In genomic region chr16:29925173-29925804, GRCh38 we compare ENCODE assay signal across 8 cellular contexts. TPM values are rescaled to one million over a fixed set of nuclear protein-coding genes. Genes with fewer than 3 reads are reported as not detected.
DNase-seq lines count a peak whose midpoint lies in the region; ATAC-seq, FAIRE-seq and TF ChIP-seq lines count a peak whose summit lies in the region.

No MANE protein-coding gene starts in this region.

- peak overlapping the region; percentile 96 to 97 for H3K27ac Mint-ChIP-seq in activated naive CD4-positive, alpha-beta T cell treated with anti-CD3 and anti-CD28 coated beads, Interleukin-2, amount 50 U/mL, for 72 hours
- peak overlapping the region; percentile 93 to 95 for H3K27ac Mint-ChIP-seq in stimulated activated naive CD8-positive, alpha-beta T cell treated with anti-CD3 and anti-CD28 coated beads, Interleukin-15, amount 100 ng/mL, for 72 hours

- H3K4me3 Mint-ChIP-seq in stimulated activated naive CD8-positive, alpha-beta T cell treated with anti-CD3 and anti-CD28 coated beads, Interleukin-15, amount 100 ng/mL, for 72 hours, result peak overlapping the region; percentile 93 to 95

- no peak for FAIRE-seq in keratinocyte (lab: Jason Lieb, UNC)

- H3K9me3 Mint-ChIP-seq in activated naive CD4-positive, alpha-beta T cell treated with anti-CD3 and anti-CD28 coated beads, Interleukin-2, amount 50 U/mL, for 72 hours, result no peaks in the 10 kb centered on the region
- H3K9me3 Mint-ChIP-seq in stimulated activated naive CD8-positive, alpha-beta T cell treated with anti-CD3 and anti-CD28 coated beads, Interleukin-15, amount 100 ng/mL, for 72 hours, result no peaks in the 10 kb centered on the region

- no peak for DNase-seq in left ventricle myocardium inferior
- DNase-seq in Right ventricle myocardium superior, result no peak
- DNase-seq in activated naive CD4-positive, alpha-beta T cell treated with anti-CD3 and anti-CD28 coated beads, Interleukin-2, amount 50 U/mL, for 72 hours (ENCODE audit: low spot score in 2 of 2), result no peak
- DNase-seq in keratinocyte (ENCODE audit: low read depth, low spot score), result no peak
- no peak for DNase-seq in stimulated activated naive CD8-positive, alpha-beta T cell treated with anti-CD3 and anti-CD28 coated beads, Interleukin-15, amount 100 ng/mL, for 72 hours
- DNase-seq in NCI-H2029 (lab: John Stamatoyannopoulos, UW), result no peak
- no peak for DNase-seq in stimulated activated CD4-positive, alpha-beta T cell treated with anti-CD3 and anti-CD28 coated beads, Interleukin-12 subunit alpha, Interleukin-12 subunit beta, amount 100 ng/mL, for 4 hours

- peaks cover 14 to 23% of the 10 kb centered on the region in 2 donors for H3K36me3 Mint-ChIP-seq in activated naive CD4-positive, alpha-beta T cell treated with anti-CD3 and anti-CD28 coated beads, Interleukin-2, amount 50 U/mL, for 72 hours

- H2AFZ ChIP-seq in keratinocyte (ENCODE audit: control insufficient read depth, low read length), result peak overlapping the region; percentile 64

- H3K4me1 ChIP-seq in left ventricle myocardium inferior, result peaks cover 35% of the 10 kb centered on the region
- H3K4me1 ChIP-seq in keratinocyte (ENCODE audit: control insufficient read depth, extremely low read depth, insufficient read depth, low read length), result peaks cover 14% of the 10 kb centered on the region

- H3K27ac ChIP-seq in left ventricle myocardium inferior (replicated peaks) (peak overlapping the region; percentile 91), keratinocyte (ENCODE audit: control insufficient read depth, insufficient read depth, low read length) (peak overlapping the region; percentile 57)

- H3K9me1 ChIP-seq in keratinocyte (ENCODE audit: control insufficient read depth, extremely low read depth, insufficient read depth, low read length), result no peaks in the 10 kb centered on the region

- H3K27me3 Mint-ChIP-seq in stimulated activated naive CD8-positive, alpha-beta T cell treated with anti-CD3 and anti-CD28 coated beads, Interleukin-15, amount 100 ng/mL, for 72 hours, result no peaks in the 10 kb centered on the region

- peak overlapping the region; percentile 80 for H3K9ac ChIP-seq in keratinocyte (ENCODE audit: control insufficient read depth, extremely low read depth, insufficient read depth, low read length)

- H4K20me1 ChIP-seq in keratinocyte (ENCODE audit: control insufficient read depth, extremely low read depth, insufficient read depth, low read length), result peaks cover 4% of the 10 kb centered on the region

- intact Hi-C loops in left ventricle myocardium inferior (cut with micrococcal nuclease), result no loop called here
- intact Hi-C loops in Right ventricle myocardium superior (cut with DNase I), result loop anchor here (5.0 kb wide), 1 partner anchor 82 kb away; no protein-coding TSS in a partner anchor

- H3K27me3 ChIP-seq in left ventricle myocardium inferior (ENCODE audit: low read depth) (no peaks in the 10 kb centered on the region), keratinocyte (ENCODE audit: control insufficient read depth, extremely low read depth, insufficient read depth, low read length) (no peaks in the 10 kb centered on the region)

- H3K36me3 ChIP-seq in left ventricle myocardium inferior (peaks cover 22% of the 10 kb centered on the region), keratinocyte (ENCODE audit: control insufficient read depth in 2 of 2, extremely low read depth in 1 of 2, insufficient read depth in 2 of 2, low read length in 2 of 2) (peaks cover 8 to 10% of the 10 kb centered on the region in 2 experiments)

- no peak for TF ChIP-seq CTCF in left ventricle myocardium inferior (IDR thresholded peaks at IDR 0.05; ENCODE audit: borderline replicate concordance)
- TF ChIP-seq CTCF in keratinocyte (optimal IDR thresholded peaks at IDR 0.05 in 1 of 3, IDR thresholded peaks at IDR 0.05 in 1 of 3, conservative IDR thresholded peaks at IDR 0.05 in 1 of 3; ENCODE audit: extremely low read depth in 1 of 3, insufficient read depth in 2 of 3, low read length in 3 of 3), result no peak

- dilution Hi-C loops in keratinocyte (cut with MboI; ENCODE audit: extremely low pct_ligation_motif_present, low sequenced_read_pairs), result no loop called here

- peak overlapping the region; percentile 98 for H3K4me2 ChIP-seq in keratinocyte (ENCODE audit: control insufficient read depth, extremely low read depth, insufficient read depth, low read depth, low read length)

- ATAC-seq in Right ventricle myocardium superior (ENCODE audit: poor library complexity) (no peak), HG03354 (IDR thresholded peaks at IDR 0.05; ENCODE audit: poor library complexity, severe bottlenecking, unreplicated experiment) (no peak)
- no peak for ATAC-seq in activated naive CD4-positive, alpha-beta T cell treated with anti-CD3 and anti-CD28 coated beads, Interleukin-2, amount 50 U/mL, for 72 hours
- ATAC-seq in stimulated activated naive CD8-positive, alpha-beta T cell treated with anti-CD3 and anti-CD28 coated beads, Interleukin-15, amount 100 ng/mL, for 72 hours, result peak; percentile 5

- H3K4me1 Mint-ChIP-seq in stimulated activated naive CD8-positive, alpha-beta T cell treated with anti-CD3 and anti-CD28 coated beads, Interleukin-15, amount 100 ng/mL, for 72 hours, result peaks cover 66% of the 10 kb centered on the region

- peaks cover 23% of the 10 kb centered on the region for H3K79me2 ChIP-seq in keratinocyte (ENCODE audit: control insufficient read depth, insufficient read depth, low read length)

- no peaks in the 10 kb centered on the region for H3K9me3 ChIP-seq in left ventricle myocardium inferior (replicated peaks)
- no peaks in the 10 kb centered on the region for H3K9me3 ChIP-seq in keratinocyte (ENCODE audit: control insufficient read depth, low read depth, low read length)

- H3K4me3 ChIP-seq in left ventricle myocardium inferior, result peak overlapping the region; percentile 100
- peak overlapping the region; percentile 81 to 99 (median 86) for H3K4me3 ChIP-seq in keratinocyte (ENCODE audit: control insufficient read depth in 2 of 3, extremely low read depth in 1 of 3, insufficient read depth in 2 of 3, low read depth in 1 of 3, low read length in 3 of 3)

RNA-seq across cellular contexts. Expression of gene KCTD13, which starts 0.7 kb away (rescaled TPM):
- total RNA-seq in left ventricle myocardium inferior (9.2 TPM), Right ventricle myocardium superior (6.6 TPM)
- total RNA-seq in activated naive CD4-positive, alpha-beta T cell treated with anti-CD3 and anti-CD28 coated beads, Interleukin-2, amount 50 U/mL, for 72 hours, result 10 to 100 TPM; 37.1 to 55.5 TPM
- polyA plus RNA-seq in keratinocyte, result 8.2 to 12.1 TPM (median 9.2 TPM) in 3 replicates
- 4.7 TPM for polyA plus RNA-seq in keratinocyte (2011; ENCODE audit: low read depth)
- 6.6 and 11.0 TPM in 2 replicates for polyA plus RNA-seq in keratinocyte (2011; cell fraction: cytosol; rRNA removed)
- 40.0 and 45.6 TPM in 2 replicates for polyA plus RNA-seq in keratinocyte (2011; cell fraction: nucleus; rRNA removed)
- 6.7 and 15.8 TPM in 2 replicates for polyA plus RNA-seq in keratinocyte (2012; ENCODE audit: low replicate concordance)
- 10.2 to 12.8 TPM (median 10.7 TPM) in 3 replicates for polyA minus RNA-seq in keratinocyte
- polyA minus RNA-seq in keratinocyte (2011; cell fraction: cytosol; rRNA and poly(A)+ RNA removed), result 7.5 TPM
- 11.4 and 12.6 TPM in 2 replicates for polyA minus RNA-seq in keratinocyte (2011; cell fraction: nucleus; rRNA and poly(A)+ RNA removed)

RNA-seq across cellular contexts. Expression of gene ASPHD1, which starts 25.0 kb away (rescaled TPM):
- not detected for total RNA-seq in left ventricle myocardium inferior
- total RNA-seq in Right ventricle myocardium superior, result not detected
- total RNA-seq in activated naive CD4-positive, alpha-beta T cell treated with anti-CD3 and anti-CD28 coated beads, Interleukin-2, amount 50 U/mL, for 72 hours, result 1 to 10 TPM; 1.4 to 3.8 TPM
- 0.71 to 1.8 TPM (median 0.88 TPM) in 3 replicates for polyA plus RNA-seq in keratinocyte
- not detected for polyA plus RNA-seq in keratinocyte (2011; ENCODE audit: low read depth)
- 0.68 and 3.2 TPM in 2 replicates for polyA plus RNA-seq in keratinocyte (2011; cell fraction: cytosol; rRNA removed)
- 1.7 and 4.6 TPM in 2 replicates for polyA plus RNA-seq in keratinocyte (2011; cell fraction: nucleus; rRNA removed)
- 0.73 and 3.6 TPM in 2 replicates for polyA plus RNA-seq in keratinocyte (2012; ENCODE audit: low replicate concordance)
- 0.16 to 2.9 TPM (median 0.26 TPM) in 3 replicates for polyA minus RNA-seq in keratinocyte
- 3.6 TPM for polyA minus RNA-seq in keratinocyte (2011; cell fraction: cytosol; rRNA and poly(A)+ RNA removed)
- 0.95 and 1.6 TPM in 2 replicates for polyA minus RNA-seq in keratinocyte (2011; cell fraction: nucleus; rRNA and poly(A)+ RNA removed)

RNA-seq across cellular contexts. Expression of gene SEZ6L2, which starts 25.9 kb away (rescaled TPM):
- total RNA-seq in left ventricle myocardium inferior, result 0.38 TPM
- 0.70 TPM for total RNA-seq in Right ventricle myocardium superior
- total RNA-seq in activated naive CD4-positive, alpha-beta T cell treated with anti-CD3 and anti-CD28 coated beads, Interleukin-2, amount 50 U/mL, for 72 hours, result 1 to 10 TPM in 1 of 2 donors, under 1 TPM in 1; 0.35 to 1.3 TPM
- polyA plus RNA-seq in keratinocyte, result 0.68 to 2.5 TPM (median 1.5 TPM) in 3 replicates
- polyA plus RNA-seq in keratinocyte (2011; ENCODE audit: low read depth), result 2.1 TPM
- 0.77 and 1.6 TPM in 2 replicates for polyA plus RNA-seq in keratinocyte (2011; cell fraction: cytosol; rRNA removed)
- polyA plus RNA-seq in keratinocyte (2011; cell fraction: nucleus; rRNA removed), result 6.8 and 11.2 TPM in 2 replicates
- 4.4 and 6.1 TPM in 2 replicates for polyA plus RNA-seq in keratinocyte (2012; ENCODE audit: low replicate concordance)
- 0.96 to 3.1 TPM (median 1.5 TPM) in 3 replicates for polyA minus RNA-seq in keratinocyte
- polyA minus RNA-seq in keratinocyte (2011; cell fraction: cytosol; rRNA and poly(A)+ RNA removed), result 5.6 TPM
- 9.5 and 10.9 TPM in 2 replicates for polyA minus RNA-seq in keratinocyte (2011; cell fraction: nucleus; rRNA and poly(A)+ RNA removed)

RNA-seq across cellular contexts. Expression of gene TMEM219, which starts 36.6 kb away (rescaled TPM):
- total RNA-seq in left ventricle myocardium inferior, result 63.2 TPM
- 70.6 TPM for total RNA-seq in Right ventricle myocardium superior
- 10 to 100 TPM; 52.5 to 63.8 TPM for total RNA-seq in activated naive CD4-positive, alpha-beta T cell treated with anti-CD3 and anti-CD28 coated beads, Interleukin-2, amount 50 U/mL, for 72 hours
- 48.5 to 77.2 TPM (median 64.8 TPM) in 3 replicates for polyA plus RNA-seq in keratinocyte
- polyA plus RNA-seq in keratinocyte (2011; ENCODE audit: low read depth), result 54.7 TPM
- polyA plus RNA-seq in keratinocyte (2011; cell fraction: cytosol; rRNA removed), result 63.9 and 88.0 TPM in 2 replicates
- polyA plus RNA-seq in keratinocyte (2011; cell fraction: nucleus; rRNA removed), result 96.9 and 119 TPM in 2 replicates
- polyA plus RNA-seq in keratinocyte (2012; ENCODE audit: low replicate concordance), result 67.3 and 77.2 TPM in 2 replicates
- polyA minus RNA-seq in keratinocyte, result 39.0 to 58.6 TPM (median 53.8 TPM) in 3 replicates
- polyA minus RNA-seq in keratinocyte (2011; cell fraction: cytosol; rRNA and poly(A)+ RNA removed), result 65.0 TPM
- polyA minus RNA-seq in keratinocyte (2011; cell fraction: nucleus; rRNA and poly(A)+ RNA removed), result 15.7 and 19.3 TPM in 2 replicates

RNA-seq across cellular contexts. Expression of gene TAOK2, which starts 48.4 kb away (rescaled TPM):
- 34.3 TPM for total RNA-seq in left ventricle myocardium inferior
- 29.7 TPM for total RNA-seq in Right ventricle myocardium superior
- 10 to 100 TPM; 29.6 to 52.7 TPM for total RNA-seq in activated naive CD4-positive, alpha-beta T cell treated with anti-CD3 and anti-CD28 coated beads, Interleukin-2, amount 50 U/mL, for 72 hours
- 13.8 to 20.1 TPM (median 15.4 TPM) in 3 replicates for polyA plus RNA-seq in keratinocyte
- 9.0 TPM for polyA plus RNA-seq in keratinocyte (2011; ENCODE audit: low read depth)
- polyA plus RNA-seq in keratinocyte (2011; cell fraction: cytosol; rRNA removed), result 4.8 and 9.4 TPM in 2 replicates
- polyA plus RNA-seq in keratinocyte (2011; cell fraction: nucleus; rRNA removed), result 35.1 and 37.7 TPM in 2 replicates
- 10.6 and 21.5 TPM in 2 replicates for polyA plus RNA-seq in keratinocyte (2012; ENCODE audit: low replicate concordance)
- 20.1 to 25.0 TPM (median 23.6 TPM) in 3 replicates for polyA minus RNA-seq in keratinocyte
- polyA minus RNA-seq in keratinocyte (2011; cell fraction: cytosol; rRNA and poly(A)+ RNA removed), result 24.4 TPM
- polyA minus RNA-seq in keratinocyte (2011; cell fraction: nucleus; rRNA and poly(A)+ RNA removed), result 26.7 and 29.9 TPM in 2 replicates
